Comparison of ENCODE assay signal across 8 cellular contexts in genomic region chr3:13451301-13451673, GRCh38. TPM values are rescaled to one million over a fixed set of nuclear protein-coding genes. Genes with fewer than 3 reads are reported as not detected.
A peak's percentile ranks its signal among the peaks of the same experiment; 100 is the strongest.
DNase-seq lines count a peak whose midpoint lies in the region; ATAC-seq and TF ChIP-seq lines count a peak whose summit lies in the region.

No MANE protein-coding gene starts in this region.

- H3K27ac ChIP-seq in ectodermal cell (ENCODE audit: insufficient read depth, low read depth, low read length, poor library complexity, severe bottlenecking) (peak overlapping the region; percentile 4), muscle layer of duodenum (ENCODE audit: low read length) (peak overlapping the region; percentile 60), upper lobe of right lung (peak overlapping the region; percentile 81)

- no peak for TF ChIP-seq CTCF in upper lobe of right lung (IDR thresholded peaks at IDR 0.05)

- ATAC-seq in GM18502 (IDR thresholded peaks at IDR 0.05; ENCODE audit: poor library complexity, unreplicated experiment) = peak; percentile 8
- ATAC-seq in HG02973 (IDR thresholded peaks at IDR 0.05; ENCODE audit: unreplicated experiment) = peak; percentile 8
- ATAC-seq in upper lobe of right lung = peak; percentile 11

- WGBS in ectodermal cell, 2 experiments = 26 to 31% methylated on average over 7 of the region's 7 CpGs

- intact Hi-C loops in upper lobe of right lung (cut with DNase I) = no loop called here

- H3K36me3 ChIP-seq in ectodermal cell (ENCODE audit: control insufficient read depth, insufficient read depth, low read length) = no peaks in the 10 kb centered on the region
- H3K36me3 ChIP-seq in muscle layer of duodenum (ENCODE audit: control insufficient read depth in 1 of 2, insufficient read depth in 2 of 2, low read length in 2 of 2) = no peaks in the 10 kb centered on the region
- H3K36me3 ChIP-seq in upper lobe of right lung = no peaks in the 10 kb centered on the region

- DNase-seq in T-helper 2 cell treated with Interferon-gamma antibody and Interleukin-4, amounts not matched to agents 5 μg/mL and 100 μg/mL, for 36 hours (ENCODE audit: low spot score) = peak; percentile 40
- no peak for DNase-seq in upper lobe of right lung
- DNase-seq in OCI-M2 (lab: John Stamatoyannopoulos, UW; ENCODE audit: unreplicated experiment) = no peak
- DNase-seq in ecto neural progenitor cell (ENCODE audit: low spot score) = no peak

- H3K9me3 ChIP-seq in ectodermal cell (ENCODE audit: control insufficient read depth, low read length) (no peaks in the 10 kb centered on the region), muscle layer of duodenum (ENCODE audit: control insufficient read depth in 1 of 2, low read length in 2 of 2) (no peaks in the 10 kb centered on the region), upper lobe of right lung (no peaks in the 10 kb centered on the region)

- peak overlapping the region; percentile 93 for H3K4me3 Mint-ChIP-seq in T-helper 2 cell treated with Interferon-gamma antibody and Interleukin-4, amounts not matched to agents 5 μg/mL and 100 μg/mL, for 36 hours

- no peaks in the 10 kb centered on the region for H3K9me3 Mint-ChIP-seq in T-helper 2 cell treated with Interferon-gamma antibody and Interleukin-4, amounts not matched to agents 5 μg/mL and 100 μg/mL, for 36 hours

- peak overlapping the region; percentile 87 for H3K27ac Mint-ChIP-seq in T-helper 2 cell treated with Interferon-gamma antibody and Interleukin-4, amounts not matched to agents 5 μg/mL and 100 μg/mL, for 36 hours

- peak overlapping the region; percentile 23 for H3K4me3 ChIP-seq in ectodermal cell (ENCODE audit: insufficient read depth, low read depth, low read length)
- peak overlapping the region; percentile 67 to 83 for H3K4me3 ChIP-seq in muscle layer of duodenum (ENCODE audit: low read depth in 1 of 2, low read length in 2 of 2)
- peak overlapping the region; percentile 62 for H3K4me3 ChIP-seq in upper lobe of right lung

- H3K27me3 ChIP-seq in ectodermal cell (ENCODE audit: control insufficient read depth, insufficient read depth, low read length, poor library complexity, severe bottlenecking) = no peaks in the 10 kb centered on the region
- H3K27me3 ChIP-seq in muscle layer of duodenum (ENCODE audit: low read depth, low read length) = no peaks in the 10 kb centered on the region
- H3K27me3 ChIP-seq in upper lobe of right lung = no peaks in the 10 kb centered on the region

- H3K4me1 Mint-ChIP-seq in T-helper 2 cell treated with Interferon-gamma antibody and Interleukin-4, amounts not matched to agents 5 μg/mL and 100 μg/mL, for 36 hours (ENCODE audit: low read depth) = peaks cover 14% of the 10 kb centered on the region

- H3K36me3 Mint-ChIP-seq in T-helper 2 cell treated with Interferon-gamma antibody and Interleukin-4, amounts not matched to agents 5 μg/mL and 100 μg/mL, for 36 hours (ENCODE audit: low read depth) = no peaks in the 10 kb centered on the region

- no peaks in the 10 kb centered on the region for H3K27me3 Mint-ChIP-seq in T-helper 2 cell treated with Interferon-gamma antibody and Interleukin-4, amounts not matched to agents 5 μg/mL and 100 μg/mL, for 36 hours (ENCODE audit: low read depth)

- H3K4me1 ChIP-seq in ectodermal cell (ENCODE audit: control insufficient read depth, insufficient read depth, low read length) (peaks cover 2% of the 10 kb centered on the region), muscle layer of duodenum (ENCODE audit: control insufficient read depth in 1 of 2, insufficient read depth in 2 of 2, low read length in 2 of 2) (no peaks in the 10 kb centered on the region), upper lobe of right lung (peaks cover 6% of the 10 kb centered on the region)

RNA-seq across cellular contexts. Expression of gene HDAC11, which starts 28.8 kb away (rescaled TPM):
- polyA plus RNA-seq in ectodermal cell (2013, experiment 1 of 4) = 9.1 TPM
- 11.7 TPM for polyA plus RNA-seq in ectodermal cell (2013, experiment 2 of 4)
- 9.6 TPM for polyA plus RNA-seq in ectodermal cell (2013, experiment 3 of 4)
- polyA plus RNA-seq in ectodermal cell (2013, experiment 4 of 4) = 10.4 TPM
- total RNA-seq in upper lobe of right lung = 15.0 TPM

RNA-seq across cellular contexts. Expression of gene NUP210, which starts 31.2 kb away (rescaled TPM):
- 57.0 TPM for polyA plus RNA-seq in ectodermal cell (2013, experiment 1 of 4)
- 65.5 TPM for polyA plus RNA-seq in ectodermal cell (2013, experiment 2 of 4)
- 42.7 TPM for polyA plus RNA-seq in ectodermal cell (2013, experiment 3 of 4)
- polyA plus RNA-seq in ectodermal cell (2013, experiment 4 of 4) = 47.8 TPM
- total RNA-seq in upper lobe of right lung = 19.8 TPM

Comparison
In these comparisons a context has a peak if more than half of its experiments do, and no peak if none do; other contexts are left out.
1. H3K27ac ChIP-seq: peak in every context shown above with its lines; median percentile 81 in upper lobe of right lung; 60 in muscle layer of duodenum; 4 in ectodermal cell.
2. H3K4me3 ChIP-seq: peak in every context shown above with its lines; median percentile 75 in muscle layer of duodenum; 62 in upper lobe of right lung; 23 in ectodermal cell.